ENCODE assay signal across 8 cellular contexts in genomic region chr1:146386851-146387749, GRCh38.
A peak's percentile ranks its signal among the peaks of the same experiment; 100 is the strongest.
DNase-seq lines count a peak whose midpoint lies in the region; ATAC-seq and TF ChIP-seq lines count a peak whose summit lies in the region.
"Not testable (repeated sequence)": the region's sequence is repeated elsewhere in the genome, so short reads cannot be mapped to it uniquely, and the experiment has no call there.

No MANE protein-coding gene starts in this region.

- not testable (repeated sequence) for H3K27me3 ChIP-seq in uterus

- not testable (repeated sequence) for H3K27me3 Mint-ChIP-seq in activated naive CD8-positive, alpha-beta T cell treated with anti-CD3 and anti-CD28 coated beads, Interleukin-2, amount 50 U/mL, for 24 hours

- intact Hi-C loops in Right ventricle myocardium inferior (cut with DNase I); uterus (cut with DNase I; ENCODE audit: low total_unique reads): not testable (repeated sequence)

- peak overlapping the region; percentile 100 for H3K27ac Mint-ChIP-seq in activated naive CD8-positive, alpha-beta T cell treated with anti-CD3 and anti-CD28 coated beads, Interleukin-2, amount 50 U/mL, for 24 hours

- peak; percentile 55 to 73 for TF ChIP-seq POLR2A in uterus (IDR thresholded peaks at IDR 0.05)

- H3K9me3 ChIP-seq in uterus = not testable (repeated sequence)

- peak overlapping the region; percentile 93 to 95 for H3K27ac ChIP-seq in uterus

- H3K4me1 Mint-ChIP-seq in activated naive CD8-positive, alpha-beta T cell treated with anti-CD3 and anti-CD28 coated beads, Interleukin-2, amount 50 U/mL, for 24 hours = peaks cover 12% of the 10 kb centered on the region

- H3K36me3 ChIP-seq in uterus = not testable (repeated sequence)

- not testable (repeated sequence) for H3K36me3 Mint-ChIP-seq in activated naive CD8-positive, alpha-beta T cell treated with anti-CD3 and anti-CD28 coated beads, Interleukin-2, amount 50 U/mL, for 24 hours (ENCODE audit: low read depth)

- DNase-seq in NCI-H1105 (lab: John Stamatoyannopoulos, UW) (peak; percentile 82), Right ventricle myocardium inferior (ENCODE audit: missing footprints) (peak; percentile 81), uterus (peak; percentile 76 to 83)
- DNase-seq in activated naive CD8-positive, alpha-beta T cell treated with anti-CD3 and anti-CD28 coated beads, Interleukin-2, amount 50 U/mL, for 24 hours = peak; percentile 77
- not testable (repeated sequence) for DNase-seq in omental fat pad (ENCODE audit: low spot score)

- H3K9me3 Mint-ChIP-seq in activated naive CD8-positive, alpha-beta T cell treated with anti-CD3 and anti-CD28 coated beads, Interleukin-2, amount 50 U/mL, for 24 hours = not testable (repeated sequence)

- peak overlapping the region; percentile 83 for H3K4me3 Mint-ChIP-seq in activated naive CD8-positive, alpha-beta T cell treated with anti-CD3 and anti-CD28 coated beads, Interleukin-2, amount 50 U/mL, for 24 hours

- ATAC-seq in GM18498 (IDR thresholded peaks at IDR 0.05; ENCODE audit: unreplicated experiment) (peak; percentile 99), HG02840 (IDR thresholded peaks at IDR 0.05; ENCODE audit: low FRiP score, unreplicated experiment) (peak; percentile 93), SK-N-SH treated with all-trans-retinoic acid at 6 μM for 48 hours (peak; percentile 93), Right ventricle myocardium inferior (peak; percentile 99), omental fat pad (ENCODE audit: low FRiP score) (peak; percentile 95)
- peak; percentile 88 for ATAC-seq in activated naive CD8-positive, alpha-beta T cell treated with anti-CD3 and anti-CD28 coated beads, Interleukin-2, amount 50 U/mL, for 24 hours

- H3K4me3 ChIP-seq in uterus = peak overlapping the region; percentile 38 to 52

- not testable (repeated sequence) for H3K4me1 ChIP-seq in uterus

- TF ChIP-seq CTCF in omental fat pad (IDR thresholded peaks at IDR 0.05) = not testable (repeated sequence)
- peak in 1 of 4 experiments; percentile 4 for TF ChIP-seq CTCF in uterus (IDR thresholded peaks at IDR 0.05)

TF ChIP-seq in SK-N-SH treated with all-trans-retinoic acid at 6 μM for 48 hours, 23 proteins besides CTCF, POLR2A, EP300 and RAD21:
- TF ChIP-seq CSDC2 (CRISPR knock-in tag; IDR thresholded peaks at IDR 0.05) (peak; percentile 88), ZNF8 (CRISPR knock-in tag; IDR thresholded peaks at IDR 0.05) (peak; percentile 86), GLIS3 (CRISPR knock-in tag; IDR thresholded peaks at IDR 0.05) (peak; percentile 100), PATZ1 (CRISPR knock-in tag; IDR thresholded peaks at IDR 0.05; ENCODE audit: borderline replicate concordance) (peak; percentile 100), ZNF565 (CRISPR knock-in tag; conservative IDR thresholded peaks at IDR 0.05; ENCODE audit: low read depth) (peak; percentile 98), POU6F1 (CRISPR knock-in tag; IDR thresholded peaks at IDR 0.05; ENCODE audit: borderline replicate concordance, low read depth) (peak; percentile 100), ZFP30 (CRISPR knock-in tag; IDR thresholded peaks at IDR 0.05) (peak; percentile 87), ARNTL (CRISPR knock-in tag; IDR thresholded peaks at IDR 0.05; ENCODE audit: borderline replicate concordance, low read depth) (peak; percentile 98), CSRNP3 (CRISPR knock-in tag; IDR thresholded peaks at IDR 0.05) (peak; percentile 100), RARB (CRISPR knock-in tag; IDR thresholded peaks at IDR 0.05) (peak; percentile 100), SNAI2 (CRISPR knock-in tag; IDR thresholded peaks at IDR 0.05) (peak; percentile 27; the same call in 1 of the 2 replicates), TCF4 (CRISPR knock-in tag; IDR thresholded peaks at IDR 0.05; ENCODE audit: borderline replicate concordance) (peak; percentile 91), ZNF70 (CRISPR knock-in tag; IDR thresholded peaks at IDR 0.05) (peak; percentile 88), TSHZ2 (CRISPR knock-in tag; IDR thresholded peaks at IDR 0.05) (peak; percentile 91), TOX (CRISPR knock-in tag; IDR thresholded peaks at IDR 0.05; ENCODE audit: borderline replicate concordance) (peak; percentile 100), ZC3H10 (CRISPR knock-in tag; IDR thresholded peaks at IDR 0.05) (peak; percentile 100), PPARA (CRISPR knock-in tag; IDR thresholded peaks at IDR 0.05; ENCODE audit: borderline replicate concordance) (peak; percentile 93), CREB5 (CRISPR knock-in tag; IDR thresholded peaks at IDR 0.05; ENCODE audit: low read depth) (peak; percentile 100), ESRRG (CRISPR knock-in tag; IDR thresholded peaks at IDR 0.05) (peak; percentile 100), ZFP3 (CRISPR knock-in tag; IDR thresholded peaks at IDR 0.05) (peak; percentile 84)
